In the genomic region with DNA sequence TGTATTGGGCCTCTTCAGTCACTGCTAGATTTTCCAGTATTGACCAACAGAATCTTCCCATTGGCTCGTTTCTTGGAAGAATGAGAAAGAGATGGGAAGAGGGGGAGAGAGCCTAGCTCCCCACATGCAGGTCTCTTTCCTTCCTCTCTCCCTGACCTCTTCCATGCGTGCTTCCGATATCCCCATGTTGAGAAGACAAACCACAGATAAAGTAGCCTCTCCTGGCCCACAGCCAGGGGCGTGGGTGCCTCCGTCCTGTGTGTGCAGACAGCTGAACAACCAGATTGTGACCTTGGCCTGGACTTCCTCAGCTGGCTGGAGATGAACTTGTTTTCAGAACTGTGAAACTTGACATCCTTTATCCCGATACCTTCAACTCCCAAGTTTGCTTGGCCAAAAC, we compare ENCODE assay signal across 24 cellular contexts.
"Had no signal": no experiment of that assay in that cellular context is flagged by ENCODE, and none has a peak within 500 bp of the region (broad histone marks: within the 10 kb centered on the region; RNA-seq: fewer than 3 reads in every experiment).

No MANE protein-coding gene starts in this region.

- H3K27me3 ChIP-seq: foreskin keratinocyte, hepatocyte, right atrium auricular region, sigmoid colon, spleen, transverse colon, vagina had no signal

- FAIRE-seq: kidney had no signal

- ATAC-seq: foreskin keratinocyte; gastroesophageal sphincter; heart left ventricle; left lung; lower lobe of right lung; naive thymus-derived CD8-positive, alpha-beta T cell; stimulated activated memory B cell treated with anti-CD40 and anti-IgM and Interleukin-4, amounts not matched to agents 10 μg/mL and 1 μg/mL and 100 μg/mL, for 72 hours; stimulated activated naive CD8-positive, alpha-beta T cell treated with anti-CD3 and anti-CD28 coated beads, Interleukin-15, Interleukin-2, amounts not matched to agents 100 U/mL and 50 U/mL, for 24 hours; upper lobe of right lung had no signal

- H3K4me1 ChIP-seq: esophagus muscularis mucosa, foreskin keratinocyte, gastroesophageal sphincter, heart left ventricle, left lung, lower lobe of right lung, prostate gland, right atrium auricular region, sigmoid colon, spleen, transverse colon, upper lobe of right lung, vagina had no signal

- H3K36me3 Mint-ChIP-seq: naive thymus-derived CD8-positive, alpha-beta T cell; stimulated activated memory B cell treated with anti-CD40 and anti-IgM and Interleukin-4, amounts not matched to agents 10 μg/mL and 1 μg/mL and 100 μg/mL, for 72 hours had no signal

- DNase-seq: cortex of kidney; dorsolateral prefrontal cortex; effector CD4-positive, alpha-beta T cell; foreskin keratinocyte; heart left ventricle; kidney; left lung; lower lobe of right lung; naive thymus-derived CD8-positive, alpha-beta T cell; nephron progenitor cell; nucleus accumbens; sigmoid colon; spleen; stimulated activated CD4-positive, alpha-beta T cell treated with anti-CD3 and anti-CD28 coated beads, Interleukin-4, amount 100 ng/mL, for 4 hours; stimulated activated naive CD8-positive, alpha-beta T cell treated with anti-CD3 and anti-CD28 coated beads, Interleukin-15, Interleukin-2, amounts not matched to agents 100 U/mL and 50 U/mL, for 24 hours; transverse colon; upper lobe of right lung had no signal

- H3K27ac Mint-ChIP-seq: naive thymus-derived CD8-positive, alpha-beta T cell; nephron progenitor cell; stimulated activated memory B cell treated with anti-CD40 and anti-IgM and Interleukin-4, amounts not matched to agents 10 μg/mL and 1 μg/mL and 100 μg/mL, for 72 hours had no signal

- H3K27ac ChIP-seq: dorsolateral prefrontal cortex, esophagus muscularis mucosa, foreskin keratinocyte, gastroesophageal sphincter, heart left ventricle, hepatocyte, left lung, lower lobe of right lung, prostate gland, right atrium auricular region, sigmoid colon, spleen, transverse colon, upper lobe of right lung, vagina had no signal

- H3K9me3 ChIP-seq: esophagus muscularis mucosa, gastroesophageal sphincter, heart left ventricle, left lung, lower lobe of right lung, prostate gland, right atrium auricular region, sigmoid colon, spleen, transverse colon, upper lobe of right lung, vagina had no signal

- H3K4me3 Mint-ChIP-seq: naive thymus-derived CD8-positive, alpha-beta T cell; nephron progenitor cell; stimulated activated memory B cell treated with anti-CD40 and anti-IgM and Interleukin-4, amounts not matched to agents 10 μg/mL and 1 μg/mL and 100 μg/mL, for 72 hours had no signal

- H3K4me3 ChIP-seq: dorsolateral prefrontal cortex, esophagus muscularis mucosa, gastroesophageal sphincter, heart left ventricle, hepatocyte, left lung, lower lobe of right lung, prostate gland, right atrium auricular region, sigmoid colon, spleen, transverse colon, upper lobe of right lung, vagina had no signal

- H3K36me3 ChIP-seq: esophagus muscularis mucosa, gastroesophageal sphincter, heart left ventricle, left lung, lower lobe of right lung, prostate gland, right atrium auricular region, sigmoid colon, spleen, transverse colon, upper lobe of right lung, vagina had no signal

- H3K4me1 Mint-ChIP-seq: stimulated activated memory B cell treated with anti-CD40 and anti-IgM and Interleukin-4, amounts not matched to agents 10 μg/mL and 1 μg/mL and 100 μg/mL, for 72 hours had no signal

- H3K9me3 Mint-ChIP-seq: naive thymus-derived CD8-positive, alpha-beta T cell; nephron progenitor cell; stimulated activated memory B cell treated with anti-CD40 and anti-IgM and Interleukin-4, amounts not matched to agents 10 μg/mL and 1 μg/mL and 100 μg/mL, for 72 hours had no signal
